ENCODE assay signal across 1 cellular context in the genomic region with DNA sequence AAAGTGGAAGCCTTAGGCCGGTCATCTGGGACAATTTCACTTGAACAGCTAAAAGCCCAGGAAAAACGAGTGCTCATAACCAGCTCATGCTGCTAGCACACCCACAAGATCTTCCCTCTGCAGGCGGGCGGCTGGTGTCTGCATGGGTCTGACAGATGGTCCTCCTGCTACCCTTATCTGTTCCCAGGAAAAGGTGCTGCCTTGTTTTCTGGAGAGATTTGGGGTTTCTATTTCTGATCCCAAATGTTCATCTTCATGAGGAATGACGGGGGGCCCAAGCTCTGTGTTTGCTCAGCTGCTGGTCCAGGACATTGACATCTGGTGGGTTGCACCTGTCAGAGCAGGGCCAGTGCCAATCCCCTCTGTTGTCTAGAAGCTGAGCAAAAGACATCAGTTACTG.
TF ChIP-seq lines count a peak whose summit lies in the region.

No MANE protein-coding gene starts in this region.

TF ChIP-seq in SK-N-SH treated with all-trans-retinoic acid at 6 μM for 48 hours, 23 proteins besides CTCF, POLR2A, EP300 and RAD21 (continued from another document):
- TF ChIP-seq PATZ1 (CRISPR knock-in tag; IDR thresholded peaks at IDR 0.05; ENCODE audit: borderline replicate concordance): no peak
- no peak for TF ChIP-seq ZNF70 (CRISPR knock-in tag; IDR thresholded peaks at IDR 0.05)
- TF ChIP-seq CSDC2 (CRISPR knock-in tag; IDR thresholded peaks at IDR 0.05): no peak
- TF ChIP-seq ZC3H10 (CRISPR knock-in tag; IDR thresholded peaks at IDR 0.05): no peak
- TF ChIP-seq TOX (CRISPR knock-in tag; IDR thresholded peaks at IDR 0.05; ENCODE audit: borderline replicate concordance): no peak
- TF ChIP-seq BACH2 (CRISPR knock-in tag; IDR thresholded peaks at IDR 0.05; ENCODE audit: borderline replicate concordance): no peak
- TF ChIP-seq ARNTL (CRISPR knock-in tag; IDR thresholded peaks at IDR 0.05; ENCODE audit: borderline replicate concordance, low read depth): no peak
- no peak for TF ChIP-seq ZNF8 (CRISPR knock-in tag; IDR thresholded peaks at IDR 0.05)
- TF ChIP-seq GLIS3 (CRISPR knock-in tag; IDR thresholded peaks at IDR 0.05): no peak
- no peak for TF ChIP-seq ESRRG (CRISPR knock-in tag; IDR thresholded peaks at IDR 0.05)
- no peak for TF ChIP-seq CSRNP3 (CRISPR knock-in tag; IDR thresholded peaks at IDR 0.05)
- TF ChIP-seq, protein P1, sequence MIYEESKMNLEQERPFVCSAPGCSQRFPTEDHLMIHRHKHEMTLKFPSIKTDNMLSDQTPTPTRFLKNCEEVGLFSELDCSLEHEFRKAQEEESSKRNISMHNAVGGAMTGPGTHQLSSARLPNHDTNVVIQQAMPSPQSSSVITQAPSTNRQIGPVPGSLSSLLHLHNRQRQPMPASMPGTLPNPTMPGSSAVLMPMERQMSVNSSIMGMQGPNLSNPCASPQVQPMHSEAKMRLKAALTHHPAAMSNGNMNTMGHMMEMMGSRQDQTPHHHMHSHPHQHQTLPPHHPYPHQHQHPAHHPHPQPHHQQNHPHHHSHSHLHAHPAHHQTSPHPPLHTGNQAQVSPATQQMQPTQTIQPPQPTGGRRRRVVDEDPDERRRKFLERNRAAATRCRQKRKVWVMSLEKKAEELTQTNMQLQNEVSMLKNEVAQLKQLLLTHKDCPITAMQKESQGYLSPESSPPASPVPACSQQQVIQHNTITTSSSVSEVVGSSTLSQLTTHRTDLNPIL (CRISPR knock-in tag; IDR thresholded peaks at IDR 0.05; ENCODE audit: low read depth): no peak
- no peak for TF ChIP-seq PPARA (CRISPR knock-in tag; IDR thresholded peaks at IDR 0.05; ENCODE audit: borderline replicate concordance)
- TF ChIP-seq TCF4 (CRISPR knock-in tag; IDR thresholded peaks at IDR 0.05; ENCODE audit: borderline replicate concordance): no peak
- TF ChIP-seq ZFP3 (CRISPR knock-in tag; IDR thresholded peaks at IDR 0.05): no peak
- TF ChIP-seq RARB (CRISPR knock-in tag; IDR thresholded peaks at IDR 0.05): no peak
- TF ChIP-seq ISL1 (CRISPR knock-in tag; IDR thresholded peaks at IDR 0.05): no peak
